ENCODE assay signal across 1 cellular context in the genomic region with DNA sequence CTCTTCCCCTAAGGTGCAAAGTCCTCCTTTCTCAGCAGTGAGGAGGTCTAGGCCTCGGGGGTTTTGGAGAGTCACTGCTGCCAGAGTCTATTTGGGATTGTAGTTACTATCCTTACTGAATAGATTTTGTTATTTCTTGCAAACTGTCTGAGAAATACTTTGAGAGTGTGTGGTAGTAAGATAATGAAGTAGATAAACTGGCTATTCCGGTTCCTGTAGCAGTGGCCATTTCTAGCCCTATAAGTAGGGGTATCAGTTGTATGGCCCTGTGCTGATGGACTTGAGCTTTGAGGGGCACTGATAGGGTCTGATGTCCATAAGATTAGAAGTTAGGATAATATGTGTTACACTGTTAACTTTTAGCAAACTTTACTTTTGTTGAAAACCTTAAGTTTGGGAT.
TF ChIP-seq lines count a peak whose summit lies in the region.

No MANE protein-coding gene starts in this region.

TF ChIP-seq in HepG2, 621 proteins besides CTCF, POLR2A, EP300 and RAD21:
- peak; percentile 35; the same call in 1 of the 2 replicates for TF ChIP-seq HNF4A (CRISPR knock-in tag; IDR thresholded peaks at IDR 0.05)
TF ChIP-seq in HepG2: peak in this region for 1; not testable (repeated sequence) for 620.
